ENCODE assay signal across 1 cellular context in genomic region chr10:13586676-13587355, GRCh38.
TF ChIP-seq lines count a peak whose summit lies in the region.

A gene with protein sequence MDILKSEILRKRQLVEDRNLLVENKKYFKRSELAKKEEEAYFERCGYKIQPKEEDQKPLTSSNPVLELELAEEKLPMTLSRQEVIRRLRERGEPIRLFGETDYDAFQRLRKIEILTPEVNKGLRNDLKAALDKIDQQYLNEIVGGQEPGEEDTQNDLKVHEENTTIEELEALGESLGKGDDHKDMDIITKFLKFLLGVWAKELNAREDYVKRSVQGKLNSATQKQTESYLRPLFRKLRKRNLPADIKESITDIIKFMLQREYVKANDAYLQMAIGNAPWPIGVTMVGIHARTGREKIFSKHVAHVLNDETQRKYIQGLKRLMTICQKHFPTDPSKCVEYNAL (plus strand): TSS chr10:13586965. CDS start chr10:13587087, 122 bp downstream.

TF ChIP-seq in K562, 482 proteins besides CTCF, POLR2A, EP300 and RAD21 (continued from another document and continues in another):
- TF ChIP-seq SFPQ (IDR thresholded peaks at IDR 0.05; ENCODE audit: low read depth, low read length): no peak
- TF ChIP-seq PCBP1 (IDR thresholded peaks at IDR 0.05; ENCODE audit: low read depth, low read length, poor library complexity, severe bottlenecking): no peak
- TF ChIP-seq, protein P1, sequence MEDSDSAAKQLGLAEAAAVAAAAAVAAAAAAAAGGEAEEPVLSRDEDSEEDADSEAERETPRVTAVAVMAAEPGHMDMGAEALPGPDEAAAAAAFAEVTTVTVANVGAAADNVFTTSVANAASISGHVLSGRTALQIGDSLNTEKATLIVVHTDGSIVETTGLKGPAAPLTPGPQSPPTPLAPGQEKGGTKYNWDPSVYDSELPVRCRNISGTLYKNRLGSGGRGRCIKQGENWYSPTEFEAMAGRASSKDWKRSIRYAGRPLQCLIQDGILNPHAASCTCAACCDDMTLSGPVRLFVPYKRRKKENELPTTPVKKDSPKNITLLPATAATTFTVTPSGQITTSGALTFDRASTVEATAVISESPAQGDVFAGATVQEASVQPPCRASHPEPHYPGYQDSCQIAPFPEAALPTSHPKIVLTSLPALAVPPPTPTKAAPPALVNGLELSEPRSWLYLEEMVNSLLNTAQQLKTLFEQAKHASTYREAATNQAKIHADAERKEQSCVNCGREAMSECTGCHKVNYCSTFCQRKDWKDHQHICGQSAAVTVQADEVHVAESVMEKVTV (CRISPR knock-in tag; IDR thresholded peaks at IDR 0.05): no peak
- 0 out of 2 replicates have a peak, but pooled peaks have one; percentile 28 for TF ChIP-seq ZNF431 (CRISPR knock-in tag; IDR thresholded peaks at IDR 0.05)
- TF ChIP-seq, protein P2, sequence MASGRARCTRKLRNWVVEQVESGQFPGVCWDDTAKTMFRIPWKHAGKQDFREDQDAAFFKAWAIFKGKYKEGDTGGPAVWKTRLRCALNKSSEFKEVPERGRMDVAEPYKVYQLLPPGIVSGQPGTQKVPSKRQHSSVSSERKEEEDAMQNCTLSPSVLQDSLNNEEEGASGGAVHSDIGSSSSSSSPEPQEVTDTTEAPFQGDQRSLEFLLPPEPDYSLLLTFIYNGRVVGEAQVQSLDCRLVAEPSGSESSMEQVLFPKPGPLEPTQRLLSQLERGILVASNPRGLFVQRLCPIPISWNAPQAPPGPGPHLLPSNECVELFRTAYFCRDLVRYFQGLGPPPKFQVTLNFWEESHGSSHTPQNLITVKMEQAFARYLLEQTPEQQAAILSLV (tag; IDR thresholded peaks at IDR 0.05): no peak
- no peak for TF ChIP-seq ZNF436 (CRISPR knock-in tag; IDR thresholded peaks at IDR 0.05)
- TF ChIP-seq SMARCB1 (IDR thresholded peaks at IDR 0.05; ENCODE audit: insufficient read length, low read depth): no peak
- TF ChIP-seq TCF3 (CRISPR knock-in tag; IDR thresholded peaks at IDR 0.05): no peak
- no peak for TF ChIP-seq ZNF274 (IDR thresholded peaks at IDR 0.05; ENCODE audit: borderline replicate concordance, low read depth, low read length)
- TF ChIP-seq POU5F1 (IDR thresholded peaks at IDR 0.05; ENCODE audit: borderline replicate concordance, low read depth, low read length, partially characterized antibody): no peak
- TF ChIP-seq, protein P3, sequence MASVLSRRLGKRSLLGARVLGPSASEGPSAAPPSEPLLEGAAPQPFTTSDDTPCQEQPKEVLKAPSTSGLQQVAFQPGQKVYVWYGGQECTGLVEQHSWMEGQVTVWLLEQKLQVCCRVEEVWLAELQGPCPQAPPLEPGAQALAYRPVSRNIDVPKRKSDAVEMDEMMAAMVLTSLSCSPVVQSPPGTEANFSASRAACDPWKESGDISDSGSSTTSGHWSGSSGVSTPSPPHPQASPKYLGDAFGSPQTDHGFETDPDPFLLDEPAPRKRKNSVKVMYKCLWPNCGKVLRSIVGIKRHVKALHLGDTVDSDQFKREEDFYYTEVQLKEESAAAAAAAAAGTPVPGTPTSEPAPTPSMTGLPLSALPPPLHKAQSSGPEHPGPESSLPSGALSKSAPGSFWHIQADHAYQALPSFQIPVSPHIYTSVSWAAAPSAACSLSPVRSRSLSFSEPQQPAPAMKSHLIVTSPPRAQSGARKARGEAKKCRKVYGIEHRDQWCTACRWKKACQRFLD (CRISPR knock-in tag; IDR thresholded peaks at IDR 0.05): no peak
- no peak for TF ChIP-seq MTA1 (IDR thresholded peaks at IDR 0.05; ENCODE audit: borderline replicate concordance)
- no peak for TF ChIP-seq XRCC3 (IDR thresholded peaks at IDR 0.05)
- TF ChIP-seq BCL6 (CRISPR knock-in tag; IDR thresholded peaks at IDR 0.05): no peak
- TF ChIP-seq, protein P4, sequence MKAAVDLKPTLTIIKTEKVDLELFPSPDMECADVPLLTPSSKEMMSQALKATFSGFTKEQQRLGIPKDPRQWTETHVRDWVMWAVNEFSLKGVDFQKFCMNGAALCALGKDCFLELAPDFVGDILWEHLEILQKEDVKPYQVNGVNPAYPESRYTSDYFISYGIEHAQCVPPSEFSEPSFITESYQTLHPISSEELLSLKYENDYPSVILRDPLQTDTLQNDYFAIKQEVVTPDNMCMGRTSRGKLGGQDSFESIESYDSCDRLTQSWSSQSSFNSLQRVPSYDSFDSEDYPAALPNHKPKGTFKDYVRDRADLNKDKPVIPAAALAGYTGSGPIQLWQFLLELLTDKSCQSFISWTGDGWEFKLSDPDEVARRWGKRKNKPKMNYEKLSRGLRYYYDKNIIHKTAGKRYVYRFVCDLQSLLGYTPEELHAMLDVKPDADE (conservative IDR thresholded peaks at IDR 0.05; ENCODE audit: control insufficient read depth, low read depth, low read length): no peak; the same call in 1 of the 2 replicates
- TF ChIP-seq SNIP1 (IDR thresholded peaks at IDR 0.05; ENCODE audit: low read depth): peak; percentile 94
- TF ChIP-seq, protein P5, sequence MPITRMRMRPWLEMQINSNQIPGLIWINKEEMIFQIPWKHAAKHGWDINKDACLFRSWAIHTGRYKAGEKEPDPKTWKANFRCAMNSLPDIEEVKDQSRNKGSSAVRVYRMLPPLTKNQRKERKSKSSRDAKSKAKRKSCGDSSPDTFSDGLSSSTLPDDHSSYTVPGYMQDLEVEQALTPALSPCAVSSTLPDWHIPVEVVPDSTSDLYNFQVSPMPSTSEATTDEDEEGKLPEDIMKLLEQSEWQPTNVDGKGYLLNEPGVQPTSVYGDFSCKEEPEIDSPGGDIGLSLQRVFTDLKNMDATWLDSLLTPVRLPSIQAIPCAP (CRISPR knock-in tag; IDR thresholded peaks at IDR 0.05; ENCODE audit: borderline replicate concordance): no peak
- TF ChIP-seq STAT5B (CRISPR knock-in tag; IDR thresholded peaks at IDR 0.05): no peak
- no peak for TF ChIP-seq ZNF551 (CRISPR knock-in tag; IDR thresholded peaks at IDR 0.05)
- TF ChIP-seq NR2F6 (CRISPR knock-in tag; IDR thresholded peaks at IDR 0.05): no peak
- no peak for TF ChIP-seq NFIC (IDR thresholded peaks at IDR 0.05)
- TF ChIP-seq SIN3B (IDR thresholded peaks at IDR 0.05; ENCODE audit: low read depth): peak; percentile 79
- TF ChIP-seq MEIS2 (IDR thresholded peaks at IDR 0.05; ENCODE audit: partially characterized antibody): peak; percentile 14
- TF ChIP-seq GABPB1 (CRISPR knock-in tag; IDR thresholded peaks at IDR 0.05): peak; percentile 97
- TF ChIP-seq FOS (IDR thresholded peaks at IDR 0.05; ENCODE audit: extremely low read depth, insufficient read length): no peak
- TF ChIP-seq THRAP3 (IDR thresholded peaks at IDR 0.05; ENCODE audit: borderline replicate concordance): no peak
- no peak for TF ChIP-seq SRSF9 (IDR thresholded peaks at IDR 0.05; ENCODE audit: borderline replicate concordance, low read depth, low read length)
- 0 out of 2 replicates have a peak, but pooled peaks have one; percentile 42 for TF ChIP-seq CBX5 (IDR thresholded peaks at IDR 0.05; ENCODE audit: borderline replicate concordance, low read depth)
- peak; percentile 67; the same call in 1 of the 2 replicates for TF ChIP-seq KAT7 (CRISPR knock-in tag; IDR thresholded peaks at IDR 0.05; ENCODE audit: borderline replicate concordance)
- TF ChIP-seq ELF4 (CRISPR knock-in tag; IDR thresholded peaks at IDR 0.05): 0 out of 2 replicates have a peak, but pooled peaks have one; percentile 54
- TF ChIP-seq ZNF165 (CRISPR knock-in tag; IDR thresholded peaks at IDR 0.05; ENCODE audit: borderline replicate concordance): no peak
- TF ChIP-seq BRCA1 (IDR thresholded peaks at IDR 0.05): no peak
- TF ChIP-seq BRCA1 (CRISPR knock-in tag; IDR thresholded peaks at IDR 0.05): no peak
- TF ChIP-seq GABPA (tag; conservative IDR thresholded peaks at IDR 0.05; ENCODE audit: low read depth): peak; percentile 97
- TF ChIP-seq PHF20 (IDR thresholded peaks at IDR 0.05; ENCODE audit: partially characterized antibody): peak; percentile 96
- TF ChIP-seq CREB1 (IDR thresholded peaks at IDR 0.05): no peak
- TF ChIP-seq CREB1 (CRISPR knock-in tag; IDR thresholded peaks at IDR 0.05): 0 out of 2 replicates have a peak, but pooled peaks have one; percentile 18
- TF ChIP-seq LCOR (CRISPR knock-in tag; IDR thresholded peaks at IDR 0.05): peak; percentile 80; the same call in 1 of the 2 replicates
- TF ChIP-seq ZNF76 (CRISPR knock-in tag; IDR thresholded peaks at IDR 0.05; ENCODE audit: borderline replicate concordance): no peak
- TF ChIP-seq NFE2L1 (tag; IDR thresholded peaks at IDR 0.05; ENCODE audit: borderline replicate concordance, low read depth): no peak
- no peak for TF ChIP-seq HMG20B (CRISPR knock-in tag; IDR thresholded peaks at IDR 0.05)
- TF ChIP-seq MECOM (CRISPR knock-in tag; IDR thresholded peaks at IDR 0.05): no peak
- no peak for TF ChIP-seq POLR2AphosphoS2 (IDR thresholded peaks at IDR 0.05; ENCODE audit: low read length)
- TF ChIP-seq COPS2 (conservative IDR thresholded peaks at IDR 0.05): no peak
- no peak for TF ChIP-seq ZNF584 (CRISPR knock-in tag; IDR thresholded peaks at IDR 0.05; ENCODE audit: low read depth)
- no peak for TF ChIP-seq NR4A1 (CRISPR knock-in tag; IDR thresholded peaks at IDR 0.05)
- no peak for TF ChIP-seq NR4A1 (tag; IDR thresholded peaks at IDR 0.05)
- no peak for TF ChIP-seq DPF2 (IDR thresholded peaks at IDR 0.05)
- TF ChIP-seq GATAD2A (IDR thresholded peaks at IDR 0.05): no peak
- no peak for TF ChIP-seq TFAM (CRISPR knock-in tag; conservative IDR thresholded peaks at IDR 0.05)
- no peak for TF ChIP-seq GTF2A2 (tag; IDR thresholded peaks at IDR 0.05)
- TF ChIP-seq, protein P6, sequence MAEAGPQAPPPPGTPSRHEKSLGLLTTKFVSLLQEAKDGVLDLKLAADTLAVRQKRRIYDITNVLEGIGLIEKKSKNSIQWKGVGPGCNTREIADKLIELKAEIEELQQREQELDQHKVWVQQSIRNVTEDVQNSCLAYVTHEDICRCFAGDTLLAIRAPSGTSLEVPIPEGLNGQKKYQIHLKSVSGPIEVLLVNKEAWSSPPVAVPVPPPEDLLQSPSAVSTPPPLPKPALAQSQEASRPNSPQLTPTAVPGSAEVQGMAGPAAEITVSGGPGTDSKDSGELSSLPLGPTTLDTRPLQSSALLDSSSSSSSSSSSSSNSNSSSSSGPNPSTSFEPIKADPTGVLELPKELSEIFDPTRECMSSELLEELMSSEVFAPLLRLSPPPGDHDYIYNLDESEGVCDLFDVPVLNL (CRISPR knock-in tag; IDR thresholded peaks at IDR 0.05; ENCODE audit: low read depth): peak; percentile 78; the same call in 1 of the 2 replicates
- no peak for TF ChIP-seq ZSCAN29 (IDR thresholded peaks at IDR 0.05)
- TF ChIP-seq ZBTB34 (CRISPR knock-in tag; IDR thresholded peaks at IDR 0.05): no peak
- no peak for TF ChIP-seq ZKSCAN8 (CRISPR knock-in tag; IDR thresholded peaks at IDR 0.05)
- TF ChIP-seq NBN (IDR thresholded peaks at IDR 0.05; ENCODE audit: low read depth): 0 out of 2 replicates have a peak, but pooled peaks have one; percentile 49
- no peak for TF ChIP-seq SNRNP70 (optimal IDR thresholded peaks at IDR 0.05; ENCODE audit: low read depth, low read length)
- TF ChIP-seq TOE1 (IDR thresholded peaks at IDR 0.05; ENCODE audit: borderline replicate concordance): no peak
- no peak for TF ChIP-seq TOE1 (CRISPR knock-in tag; IDR thresholded peaks at IDR 0.05; ENCODE audit: borderline replicate concordance, low read depth)
- peak; percentile 59; the same call in 1 of the 2 replicates for TF ChIP-seq FOXM1 (IDR thresholded peaks at IDR 0.05; ENCODE audit: low read depth)
- TF ChIP-seq FOXM1 (CRISPR knock-in tag; IDR thresholded peaks at IDR 0.05; ENCODE audit: low read depth): no peak
- TF ChIP-seq STAT5A (IDR thresholded peaks at IDR 0.05; ENCODE audit: borderline replicate concordance, low read length): peak; percentile 27; the same call in 1 of the 2 replicates
- no peak for TF ChIP-seq ZNF121 (CRISPR knock-in tag; conservative IDR thresholded peaks at IDR 0.05)
- peak; percentile 83 to 88; a peak in 3 of 4 replicates for TF ChIP-seq SIN3A (IDR thresholded peaks at IDR 0.05; ENCODE audit: borderline replicate concordance in 2 of 2, control insufficient read depth in 1 of 2, low read depth in 2 of 2, low read length in 2 of 2)
- TF ChIP-seq KLF6 (CRISPR knock-in tag; IDR thresholded peaks at IDR 0.05; ENCODE audit: borderline replicate concordance): no peak
- no peak for TF ChIP-seq NEUROD1 (IDR thresholded peaks at IDR 0.05; ENCODE audit: borderline replicate concordance, low read depth, low read length, partially characterized antibody)
- TF ChIP-seq MCM3 (IDR thresholded peaks at IDR 0.05): no peak
- TF ChIP-seq, protein P7, sequence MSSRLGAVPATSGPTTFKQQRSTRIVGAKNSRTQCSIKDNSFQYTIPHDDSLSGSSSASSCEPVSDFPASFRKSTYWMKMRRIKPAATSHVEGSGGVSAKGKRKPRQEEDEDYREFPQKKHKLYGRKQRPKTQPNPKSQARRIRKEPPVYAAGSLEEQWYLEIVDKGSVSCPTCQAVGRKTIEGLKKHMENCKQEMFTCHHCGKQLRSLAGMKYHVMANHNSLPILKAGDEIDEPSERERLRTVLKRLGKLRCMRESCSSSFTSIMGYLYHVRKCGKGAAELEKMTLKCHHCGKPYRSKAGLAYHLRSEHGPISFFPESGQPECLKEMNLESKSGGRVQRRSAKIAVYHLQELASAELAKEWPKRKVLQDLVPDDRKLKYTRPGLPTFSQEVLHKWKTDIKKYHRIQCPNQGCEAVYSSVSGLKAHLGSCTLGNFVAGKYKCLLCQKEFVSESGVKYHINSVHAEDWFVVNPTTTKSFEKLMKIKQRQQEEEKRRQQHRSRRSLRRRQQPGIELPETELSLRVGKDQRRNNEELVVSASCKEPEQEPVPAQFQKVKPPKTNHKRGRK (tag; IDR thresholded peaks at IDR 0.05): no peak
